8 cellular contexts compared by ENCODE assay signal in genomic region chrX:119693996-119694451, GRCh38. TPM values are rescaled to one million over a fixed set of nuclear protein-coding genes. Genes with fewer than 3 reads are reported as not detected.
DNase-seq lines count a peak whose midpoint lies in the region; ATAC-seq, FAIRE-seq and TF ChIP-seq lines count a peak whose summit lies in the region.

No MANE protein-coding gene starts in this region.

- H3K36me3 ChIP-seq in right atrium auricular region (no peaks in the 10 kb centered on the region), astrocyte (ENCODE audit: insufficient read depth, low read length) (no peaks in the 10 kb centered on the region), mesodermal cell (ENCODE audit: control insufficient read depth, insufficient read depth, low read length) (no peaks in the 10 kb centered on the region), upper lobe of left lung (no peaks in the 10 kb centered on the region)

- peak overlapping the region; percentile 34 for H3K4me3 Mint-ChIP-seq in astrocyte (ENCODE audit: unreplicated experiment)

- H3K9me3 ChIP-seq in right atrium auricular region (no peaks in the 10 kb centered on the region), astrocyte (ENCODE audit: insufficient read depth, low read depth, low read length) (no peaks in the 10 kb centered on the region), mesodermal cell (ENCODE audit: control insufficient read depth, low read length) (no peaks in the 10 kb centered on the region), upper lobe of left lung (no peaks in the 10 kb centered on the region)

- no peaks in the 10 kb centered on the region for H3K36me3 Mint-ChIP-seq in astrocyte (ENCODE audit: low read depth, unreplicated experiment)

- TF ChIP-seq EP300 in upper lobe of left lung (IDR thresholded peaks at IDR 0.05), result no peak

- peaks cover 3% of the 10 kb centered on the region for H3K9me3 Mint-ChIP-seq in astrocyte (ENCODE audit: unreplicated experiment)

- peaks cover 2% of the 10 kb centered on the region for H3K27me3 Mint-ChIP-seq in astrocyte (ENCODE audit: low read depth, unreplicated experiment)

- TF ChIP-seq CTCF in right atrium auricular region (IDR thresholded peaks at IDR 0.05) (no peak), astrocyte (IDR thresholded peaks at IDR 0.05; ENCODE audit: insufficient read depth, low read depth, low read length) (no peak), upper lobe of left lung (IDR thresholded peaks at IDR 0.05) (no peak)

- H3K27ac ChIP-seq in right atrium auricular region (no peak overlapping the region), astrocyte (ENCODE audit: low read depth, low read length) (no peak overlapping the region), mesodermal cell (ENCODE audit: low read depth, low read length, severe bottlenecking) (no peak overlapping the region), upper lobe of left lung (peak overlapping the region in 1 of 4 donors; percentile 88)

- peak overlapping the region; percentile 88 for H3K4me2 ChIP-seq in astrocyte (ENCODE audit: low read length)

- DNase-seq in Right ventricle myocardium superior, result peak; percentile 42
- DNase-seq in right atrium auricular region (ENCODE audit: low spot score), result no peak
- DNase-seq in astrocyte (ENCODE audit: low read depth), result no peak
- peak in 1 of 2 donors; percentile 42 for DNase-seq in upper lobe of left lung
- no peak for DNase-seq in NK-92 (lab: John Stamatoyannopoulos, UW; ENCODE audit: unreplicated experiment)

- no peaks in the 10 kb centered on the region for H3K27me3 ChIP-seq in right atrium auricular region
- no peaks in the 10 kb centered on the region for H3K27me3 ChIP-seq in astrocyte (ENCODE audit: insufficient read depth, low read length)
- H3K27me3 ChIP-seq in upper lobe of left lung, result no peaks in the 10 kb centered on the region

- H3K4me1 Mint-ChIP-seq in astrocyte (ENCODE audit: low read depth, unreplicated experiment), result peaks cover 3% of the 10 kb centered on the region

- intact Hi-C loops in Right ventricle myocardium superior (cut with DNase I), result no loop called here

- no peak for TF ChIP-seq POLR2A in upper lobe of left lung (IDR thresholded peaks at IDR 0.05)

- H3K4me1 ChIP-seq in right atrium auricular region (no peaks in the 10 kb centered on the region), astrocyte (ENCODE audit: insufficient read depth, low read length) (no peaks in the 10 kb centered on the region), mesodermal cell (ENCODE audit: control insufficient read depth, insufficient read depth, low read length, poor library complexity, severe bottlenecking) (no peaks in the 10 kb centered on the region), upper lobe of left lung (peaks cover 0 to 15% (median 2%) of the 10 kb centered on the region in 4 donors)

- H3K27ac Mint-ChIP-seq in astrocyte (ENCODE audit: unreplicated experiment), result no peak overlapping the region

- H4K20me1 ChIP-seq in astrocyte (ENCODE audit: insufficient read depth, low read length), result no peaks in the 10 kb centered on the region

- peak overlapping the region in 1 of 2 donors; percentile 66 for H3K4me3 ChIP-seq in right atrium auricular region
- H3K4me3 ChIP-seq in astrocyte (ENCODE audit: insufficient read depth, low read depth, low read length), result no peak overlapping the region
- peak overlapping the region; percentile 59 for H3K4me3 ChIP-seq in mesodermal cell (ENCODE audit: extremely low read depth, insufficient read depth, low read length, poor library complexity, severe bottlenecking)
- peak overlapping the region in 3 of 4 donors; percentile 65 to 84 (median 69) for H3K4me3 ChIP-seq in upper lobe of left lung

- ATAC-seq in Right ventricle myocardium superior (ENCODE audit: poor library complexity) (no peak), upper lobe of left lung (ENCODE audit: low FRiP score in 2 of 2) (no peak), GM21825 (IDR thresholded peaks at IDR 0.05; ENCODE audit: unreplicated experiment) (no peak), HG02885 (IDR thresholded peaks at IDR 0.05; ENCODE audit: poor library complexity, unreplicated experiment) (no peak)

- H3K79me2 ChIP-seq in astrocyte (ENCODE audit: insufficient read depth, low read length), result no peaks in the 10 kb centered on the region

- H2AFZ ChIP-seq in astrocyte (ENCODE audit: low read depth, low read length), result no peak overlapping the region

- no peak overlapping the region for H3K9ac ChIP-seq in astrocyte (ENCODE audit: low read length)

- 5% methylated on average over 4 of the region's 23 CpGs; no CpG with 5 or more reads in 1 of the 2 experiments for WGBS in mesodermal cell (ENCODE audit: insufficient coverage in 2 of 2), 2 experiments
- 45 to 56% methylated on average over 2 to 21 of the region's 23 CpGs for WGBS in upper lobe of left lung, 2 donors

- FAIRE-seq in astrocyte (lab: Jason Lieb, UNC), result no peak

RNA-seq across cellular contexts. Expression of gene SEPTIN6, which starts 1.1 kb away (rescaled TPM):
- 6.6 TPM for total RNA-seq in Right ventricle myocardium superior
- 10 to 100 TPM; 14.1 to 16.4 TPM for total RNA-seq in right atrium auricular region
- 24.7 and 25.3 TPM in 2 replicates for total RNA-seq in astrocyte
- 118 TPM for polyA plus RNA-seq in mesodermal cell (2013, experiment 1 of 2)
- 105 TPM for polyA plus RNA-seq in mesodermal cell (2013, experiment 2 of 2)
- 10 to 100 TPM; 12.3 to 27.2 (median 21.4) TPM for total RNA-seq in upper lobe of left lung
